ENCODE assay signal across 9 cellular contexts in the genomic region with DNA sequence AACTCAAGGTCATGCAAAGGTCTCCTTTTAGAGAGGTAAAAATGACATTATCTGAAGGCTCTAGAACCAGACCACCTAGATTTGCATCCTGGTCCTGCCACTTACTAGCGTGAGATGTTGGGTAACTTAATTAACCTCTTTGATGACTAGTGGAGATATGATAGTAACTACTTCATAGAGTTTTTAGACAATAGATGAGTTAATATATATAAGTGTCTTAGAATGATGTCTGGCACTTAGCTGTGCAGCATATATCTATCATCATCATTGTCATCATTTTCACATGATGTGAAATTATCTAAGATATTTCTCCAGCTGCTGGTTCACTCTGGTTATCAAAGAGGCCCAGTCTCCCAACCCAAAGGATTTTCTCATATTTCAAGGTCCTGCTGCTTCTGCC.
"Had no signal": no experiment of that assay in that cellular context is flagged by ENCODE, and none has a peak within 500 bp of the region (broad histone marks: within the 10 kb centered on the region; RNA-seq: fewer than 3 reads in every experiment).

No MANE protein-coding gene starts in this region.

- H3K9ac ChIP-seq: GM23248 had no signal

- H2AFZ ChIP-seq: GM23248, GM23338 had no signal

- H3K36me3 ChIP-seq: HAP-1 had no signal

- ATAC-seq: GM23338, HCT116 had no signal

- DNase-seq: GM23248, GOT3, H7, H9, HCEC 1CT, HFFc6 had no signal

- H3K9me3 ChIP-seq: HAP-1 had no signal

- H3K27ac ChIP-seq: GM23248 had no signal

- H3K4me2 ChIP-seq: GM23338 had no signal

- H3K4me3 ChIP-seq: GM23248, GM23338, HAP-1 had no signal
